Comparison of ENCODE assay signal across 1 cellular context in genomic region chr7:121235221-121235620, GRCh38.
TF ChIP-seq lines count a peak whose summit lies in the region.

No MANE protein-coding gene starts in this region.

TF ChIP-seq in IMR-90, 13 proteins besides CTCF, POLR2A, EP300 and RAD21:
- TF ChIP-seq SMC3 (IDR thresholded peaks at IDR 0.05; ENCODE audit: low read depth, low read length) (no peak), MAFK (IDR thresholded peaks at IDR 0.05; ENCODE audit: low read depth, low read length) (no peak), RCOR1 (IDR thresholded peaks at IDR 0.05; ENCODE audit: insufficient replicate concordance, low read length) (no peak), ELK1 (IDR thresholded peaks at IDR 0.05; ENCODE audit: borderline replicate concordance, low read depth, low read length) (no peak), BHLHE40 (IDR thresholded peaks at IDR 0.05; ENCODE audit: low read depth, low read length) (no peak), RFX5 (IDR thresholded peaks at IDR 0.05; ENCODE audit: low read depth, low read length) (no peak), FOS (IDR thresholded peaks at IDR 0.05; ENCODE audit: low read depth, low read length) (no peak), NFE2L2 (IDR thresholded peaks at IDR 0.05; ENCODE audit: low read depth, low read length) (no peak), MAZ (IDR thresholded peaks at IDR 0.05; ENCODE audit: borderline replicate concordance, low read depth, low read length) (no peak), MXI1 (IDR thresholded peaks at IDR 0.05; ENCODE audit: borderline replicate concordance, low read depth, low read length) (no peak), CEBPB (IDR thresholded peaks at IDR 0.05; ENCODE audit: low read depth, low read length) (no peak), USF2 (IDR thresholded peaks at IDR 0.05; ENCODE audit: low read depth, low read length) (no peak), CHD1 (IDR thresholded peaks at IDR 0.05; ENCODE audit: low read depth, low read length) (no peak)
